16 cellular contexts compared by ENCODE assay signal in genomic region chr16:3695610-3696369, GRCh38. TPM values are rescaled to one million over a fixed set of nuclear protein-coding genes. Genes with fewer than 3 reads are reported as not detected.
DNase-seq lines count a peak whose midpoint lies in the region; ATAC-seq and TF ChIP-seq lines count a peak whose summit lies in the region.
"Had no signal": no experiment of that assay in that cellular context is flagged by ENCODE, and none has a peak within 500 bp of the region (broad histone marks: within the 10 kb centered on the region; RNA-seq: fewer than 3 reads in every experiment).

No MANE protein-coding gene starts in this region.

- no peak overlapping the region for H2BK15ac ChIP-seq in neuronal stem cell (ENCODE audit: low read length)

- H3K79me2 ChIP-seq in GM23248 (ENCODE audit: insufficient read depth): peaks cover 47% of the 10 kb centered on the region

- H3K4me3 Mint-ChIP-seq in Calu3 (ENCODE audit: low read depth, unreplicated experiment): peak overlapping the region; percentile 58
- H3K4me3 Mint-ChIP-seq: activated naive CD4-positive, alpha-beta T cell treated with anti-CD3 and anti-CD28 coated beads for 36 hours; mesothelial cell of epicardium had no signal

- H3K27me3 Mint-ChIP-seq in Calu3 (ENCODE audit: unreplicated experiment): no peaks in the 10 kb centered on the region

- H3K9me3 Mint-ChIP-seq in Calu3 (ENCODE audit: low read depth, unreplicated experiment): no peaks in the 10 kb centered on the region
- H3K9me3 Mint-ChIP-seq: activated naive CD4-positive, alpha-beta T cell treated with anti-CD3 and anti-CD28 coated beads for 36 hours; mesothelial cell of epicardium had no signal

- H3K9me3 ChIP-seq in endocrine pancreas (ENCODE audit: control insufficient read depth, low read length) (no peaks in the 10 kb centered on the region), neuronal stem cell (replicated peaks in 1 of 2; ENCODE audit: control insufficient read depth in 2 of 2, insufficient read depth in 1 of 2, low read depth in 1 of 2, low read length in 2 of 2) (no peaks in the 10 kb centered on the region), GM23248 (ENCODE audit: low read depth) (no peaks in the 10 kb centered on the region), left lung (no peaks in the 10 kb centered on the region)
- H3K9me3 ChIP-seq: esophagus muscularis mucosa, prostate gland had no signal

- H4K8ac ChIP-seq in neuronal stem cell (ENCODE audit: low read depth, low read length): no peak overlapping the region

- peak overlapping the region; percentile 78 for H3K27ac Mint-ChIP-seq in Calu3 (ENCODE audit: unreplicated experiment)
- H3K27ac Mint-ChIP-seq: mesothelial cell of epicardium had no signal

- no peak overlapping the region for H2BK120ac ChIP-seq in neuronal stem cell (ENCODE audit: low read depth, low read length)

- DNase-seq in Calu3 (peak; percentile 44), NB4 (ENCODE audit: low read depth) (peak; percentile 26), neuronal stem cell (ENCODE audit: low spot score) (no peak), foreskin keratinocyte (no peak), NAMALWA (ENCODE audit: low spot score) (no peak), GM23248 (no peak), left lung (no peak)
- DNase-seq: activated naive CD4-positive, alpha-beta T cell treated with anti-CD3 and anti-CD28 coated beads for 36 hours; cerebellar nuclear complex; Kasumi-1; PC-9; T1000 had no signal

- H3K9ac ChIP-seq in endocrine pancreas (ENCODE audit: control insufficient read depth, insufficient read depth, low read length) (peak overlapping the region; percentile 8), neuronal stem cell (ENCODE audit: low read depth, low read length, poor library complexity) (no peak overlapping the region), GM23248 (no peak overlapping the region)

- no peaks in the 10 kb centered on the region for H3K36me3 ChIP-seq in endocrine pancreas (ENCODE audit: control insufficient read depth, insufficient read depth, low read length)
- peaks cover 2 to 37% of the 10 kb centered on the region in 2 donors for H3K36me3 ChIP-seq in neuronal stem cell (replicated peaks in 1 of 2; ENCODE audit: control insufficient read depth in 2 of 2, insufficient read depth in 2 of 2, low read length in 2 of 2)
- no peaks in the 10 kb centered on the region for H3K36me3 ChIP-seq in GM23248 (ENCODE audit: low read depth)
- H3K36me3 ChIP-seq in left lung: no peaks in the 10 kb centered on the region
- H3K36me3 ChIP-seq: prostate gland had no signal

- no peaks in the 10 kb centered on the region for H4K20me1 ChIP-seq in GM23248 (ENCODE audit: insufficient read depth)

- H3K27ac ChIP-seq in neuronal stem cell (replicated peaks; ENCODE audit: low read length) (no peak overlapping the region), foreskin keratinocyte (no peak overlapping the region), GM23248 (no peak overlapping the region), left lung (no peak overlapping the region)
- H3K27ac ChIP-seq: esophagus muscularis mucosa, PC-9 had no signal

- 0 out of 2 replicates have a peak, but pooled peaks cover 13% of the 10 kb centered on the region for H3F3A ChIP-seq in GM23248 (ENCODE audit: insufficient read depth)

- no peak overlapping the region for H2BK12ac ChIP-seq in neuronal stem cell (ENCODE audit: low read length)

- H3K23ac ChIP-seq in neuronal stem cell (ENCODE audit: low read depth, low read length, poor library complexity): no peak overlapping the region

- H2AK5ac ChIP-seq in neuronal stem cell (ENCODE audit: low read depth, low read length): no peak overlapping the region

- no peak for TF ChIP-seq POLR2A in NB4 (IDR thresholded peaks at IDR 0.05; ENCODE audit: extremely low read depth, insufficient read length)

- H3K27me3 ChIP-seq in endocrine pancreas (ENCODE audit: control insufficient read depth, insufficient read depth, low read length): no peaks in the 10 kb centered on the region
- no peaks in the 10 kb centered on the region for H3K27me3 ChIP-seq in neuronal stem cell (ENCODE audit: control insufficient read depth in 3 of 3, insufficient read depth in 3 of 3, low read depth in 1 of 3, low read length in 3 of 3)
- no peaks in the 10 kb centered on the region for H3K27me3 ChIP-seq in foreskin keratinocyte
- H3K27me3 ChIP-seq in GM23248 (replicated peaks; ENCODE audit: insufficient read depth): no peaks in the 10 kb centered on the region
- H3K27me3 ChIP-seq in left lung: no peaks in the 10 kb centered on the region
- H3K27me3 ChIP-seq: esophagus muscularis mucosa had no signal

- H3K4me1 ChIP-seq in endocrine pancreas (ENCODE audit: control insufficient read depth, insufficient read depth, low read length): no peaks in the 10 kb centered on the region
- no peaks in the 10 kb centered on the region for H3K4me1 ChIP-seq in neuronal stem cell (ENCODE audit: control insufficient read depth in 2 of 2, insufficient read depth in 1 of 2, low read depth in 1 of 2, low read length in 2 of 2)
- H3K4me1 ChIP-seq in foreskin keratinocyte: no peaks in the 10 kb centered on the region
- H3K4me1 ChIP-seq in GM23248 (ENCODE audit: insufficient read depth): peaks cover 9% of the 10 kb centered on the region
- peaks cover 4% of the 10 kb centered on the region in 2 donors for H3K4me1 ChIP-seq in left lung

- H3K14ac ChIP-seq in neuronal stem cell (ENCODE audit: low read length): no peak overlapping the region

- CTCF ChIA-PET in Calu3 (lab: Charles Lee): interaction anchor here (0.6 to 1.4 kb wide), 4 partner anchors 15 to 243 kb away, joined by 3 to 7 read pairs (median 4); no protein-coding TSS in a partner anchor

- H3K36me3 Mint-ChIP-seq in Calu3 (ENCODE audit: insufficient read depth, unreplicated experiment): peaks cover 21% of the 10 kb centered on the region

- no peak overlapping the region for H2AFZ ChIP-seq in neuronal stem cell (ENCODE audit: low read length)
- no peak overlapping the region for H2AFZ ChIP-seq in GM23248
- H2AFZ ChIP-seq: PC-9 had no signal

- H3K4me1 Mint-ChIP-seq in Calu3 (ENCODE audit: low read depth, unreplicated experiment): peaks cover 27% of the 10 kb centered on the region

- no CpG with 5 or more reads among the region's 19 CpGs for WGBS in neuronal stem cell (ENCODE audit: extremely low coverage in 2 of 2, insufficient read length in 2 of 2, insufficient replicate concordance in 1 of 2), 2 donors
- 86 to 87% methylated on average over 19 of the region's 19 CpGs for WGBS in GM23248 (ENCODE audit: low coverage in 1 of 2, low lambda C conversion rate in 2 of 2, missing lambda C conversion rate in 2 of 2), 2 experiments

- BruUV-seq in Calu3 (replicated peaks; lab: Mats Ljungman, UMichigan): no TSS peak

- TF ChIP-seq CTCF in Calu3 (IDR thresholded peaks at IDR 0.05; ENCODE audit: unreplicated experiment) (no peak), NB4 (IDR thresholded peaks at IDR 0.05; ENCODE audit: low read depth, low read length) (no peak), foreskin keratinocyte (conservative IDR thresholded peaks at IDR 0.05) (no peak), left lung (IDR thresholded peaks at IDR 0.05) (no peak)

- ATAC-seq in foreskin keratinocyte (no peak), left lung (no peak)

- intact Hi-C loops in Calu3 (cut with micrococcal nuclease; ENCODE audit: unreplicated experiment): loop anchor here (10.0 kb wide), 1 partner anchor 59 kb away; no protein-coding TSS in a partner anchor
- intact Hi-C loops in left lung (cut with DNase I): loop anchor here in 1 of 2 donors (10.0 kb wide), 1 partner anchor 179 kb away; no protein-coding TSS in a partner anchor

- in situ Hi-C loops in GM23248 (cut with MboI): no loop called here

- no peak overlapping the region for H4K91ac ChIP-seq in neuronal stem cell (ENCODE audit: low read depth, low read length, poor library complexity)

- H3K79me1 ChIP-seq in neuronal stem cell (ENCODE audit: low read depth, low read length): no peaks in the 10 kb centered on the region

- H3K18ac ChIP-seq in neuronal stem cell (ENCODE audit: low read length): peak overlapping the region; percentile 29

- H2BK5ac ChIP-seq in neuronal stem cell (ENCODE audit: low read length): no peak overlapping the region

- H3K4me2 ChIP-seq in neuronal stem cell (ENCODE audit: insufficient read depth, low read length, poor library complexity, severe bottlenecking): no peak overlapping the region
- no peak overlapping the region for H3K4me2 ChIP-seq in GM23248 (ENCODE audit: unreplicated experiment)
- H3K4me2 ChIP-seq: PC-9 had no signal

- no peak overlapping the region for H3K4ac ChIP-seq in neuronal stem cell (ENCODE audit: low read length)

- H3K4me3 ChIP-seq in NB4 (ENCODE audit: low read depth, low read length): no peak overlapping the region
- H3K4me3 ChIP-seq in endocrine pancreas (ENCODE audit: control insufficient read depth, insufficient read depth, low read length): peak overlapping the region; percentile 39
- no peak overlapping the region for H3K4me3 ChIP-seq in neuronal stem cell (ENCODE audit: low read length in 2 of 2)
- no peak overlapping the region for H3K4me3 ChIP-seq in GM23248
- H3K4me3 ChIP-seq in left lung: no peak overlapping the region
- H3K4me3 ChIP-seq: esophagus muscularis mucosa, PC-9, prostate gland had no signal

- H3K9me2 ChIP-seq in GM23248 (ENCODE audit: insufficient read depth): no peaks in the 10 kb centered on the region

RNA-seq across cellular contexts. Expression of gene TRAP1, which starts 21.5 kb away (rescaled TPM):
- total RNA-seq in Calu3 (2022) (232 and 244 TPM in 2 replicates), foreskin keratinocyte (82.5 and 112 TPM in 2 replicates), left lung (10 to 100 TPM; 49.1 to 82.0 TPM)
- polyA plus RNA-seq in neuronal stem cell (2013, experiment 1 of 2): 156 TPM
- 144 TPM for polyA plus RNA-seq in neuronal stem cell (2013, experiment 2 of 2)
- polyA plus RNA-seq in foreskin keratinocyte (80.0 and 98.0 TPM in 2 replicates), GM23248 (2016; fragmentation: Nextera tagmentation; extraction: Ambion mirVana) (56.6 and 57.4 TPM in 2 replicates)
- total RNA-seq in GM23248 (2014; rRNA removed; shearing (Covaris generic)): 59.8 and 73.4 TPM in 2 replicates

RNA-seq across cellular contexts. Expression of gene DNASE1, which starts 41.3 kb away (rescaled TPM):
- 26.0 and 31.6 TPM in 2 replicates for total RNA-seq in Calu3 (2022)
- polyA plus RNA-seq in neuronal stem cell (2013, experiment 1 of 2): 13.3 TPM
- 13.3 TPM for polyA plus RNA-seq in neuronal stem cell (2013, experiment 2 of 2)
- 5.4 and 5.6 TPM in 2 replicates for total RNA-seq in foreskin keratinocyte
- polyA plus RNA-seq in foreskin keratinocyte: 2.9 and 3.7 TPM in 2 replicates
- total RNA-seq in GM23248 (2014; rRNA removed; shearing (Covaris generic)): 4.3 and 6.7 TPM in 2 replicates
- 3.4 and 4.2 TPM in 2 replicates for polyA plus RNA-seq in GM23248 (2016; fragmentation: Nextera tagmentation; extraction: Ambion mirVana)
- total RNA-seq in left lung: 10 to 100 TPM; 14.6 to 16.9 TPM

Comparison
In these comparisons a context has a peak if more than half of its experiments do, and no peak if none do; other contexts are left out.
1. DNase-seq: peak in Calu3 (single experiment) and NB4 (single experiment); none in neuronal stem cell (single experiment), foreskin keratinocyte (0 of 2), NAMALWA (single experiment), GM23248 (single experiment) and left lung (0 of 2).